18 cellular contexts compared by ENCODE assay signal in the genomic region with DNA sequence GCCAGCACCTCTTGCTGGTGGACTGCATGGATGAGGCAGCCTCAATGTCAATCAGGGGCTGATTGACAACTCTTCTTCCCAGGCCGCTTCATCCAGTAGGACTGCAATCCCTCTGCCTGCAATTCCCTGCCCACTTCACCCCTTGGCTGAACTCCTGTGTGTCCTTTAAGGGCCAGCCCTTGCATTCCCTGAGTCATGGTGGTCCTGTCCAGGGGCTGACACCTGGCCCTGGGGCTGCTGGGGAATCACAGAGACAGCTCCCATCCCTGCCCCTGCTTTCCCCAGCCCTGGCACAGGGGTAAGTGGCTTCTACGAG. TPM values are rescaled to one million over a fixed set of nuclear protein-coding genes. Genes with fewer than 3 reads are reported as not detected.
DNase-seq lines count a peak whose midpoint lies in the region; ATAC-seq and TF ChIP-seq lines count a peak whose summit lies in the region.
"Had no signal": no experiment of that assay in that cellular context is flagged by ENCODE, and none has a peak within 500 bp of the region (broad histone marks: within the 10 kb centered on the region; RNA-seq: fewer than 3 reads in every experiment).

No MANE protein-coding gene starts in this region.

- no peaks in the 10 kb centered on the region for H3K36me3 ChIP-seq in spleen
- no peaks in the 10 kb centered on the region for H3K36me3 ChIP-seq in SK-N-SH (replicated peaks in 1 of 2; ENCODE audit: control insufficient read depth in 1 of 2, insufficient read depth in 2 of 2, low read length in 1 of 2)

- H3K4me3 Mint-ChIP-seq in WTC11, result no peak overlapping the region
- H3K4me3 Mint-ChIP-seq: GM23338 had no signal

- POLR2A ChIA-PET in WTC11 (lab: Charles Lee), result no interaction called here
- POLR2A ChIA-PET in SK-N-SH (lab: Yijun Ruan, JAX), result no interaction called here

- TF ChIP-seq POLR2A in spleen (IDR thresholded peaks at IDR 0.05), result no peak

- H3K9me3 ChIP-seq in spleen (no peaks in the 10 kb centered on the region), SK-N-SH (no peaks in the 10 kb centered on the region)

- peaks cover 1% of the 10 kb centered on the region for H3K27me3 Mint-ChIP-seq in WTC11 (ENCODE audit: low read depth)

- no peak overlapping the region for H3K4me3 ChIP-seq in spleen
- no peak overlapping the region for H3K4me3 ChIP-seq in SK-N-SH (ENCODE audit: low read depth in 2 of 2, low read length in 1 of 2)
- H3K4me3 ChIP-seq: GM23338 had no signal

- 64 to 91% (median 81%) methylated on average over 1 to 2 of the region's 2 CpGs for WGBS in spleen, 5 donors
- 76% methylated on average over 2 of the region's 2 CpGs for WGBS in SK-N-SH (ENCODE audit: low lambda C conversion rate)

- no peaks in the 10 kb centered on the region for H3K79me2 ChIP-seq in SK-N-SH (ENCODE audit: insufficient read depth)

- H3K36me3 Mint-ChIP-seq in WTC11, result no peaks in the 10 kb centered on the region

- H4K20me1 ChIP-seq in SK-N-SH (ENCODE audit: insufficient read depth), result no peaks in the 10 kb centered on the region

- no peaks in the 10 kb centered on the region for H3F3A ChIP-seq in SK-N-SH (replicated peaks; ENCODE audit: insufficient read depth)

- H3K9ac ChIP-seq in SK-N-SH, result no peak overlapping the region

- DNase-seq in Right ventricle myocardium inferior (ENCODE audit: missing footprints) (peak; percentile 51), cardiac septum (ENCODE audit: low spot score) (no peak), WTC11 (ENCODE audit: low spot score) (peak; percentile 2), islet precursor cell (peak; percentile 46), spleen (peak; percentile 40), SK-N-SH (no peak), DMS53 treated with DMSO at 0.1 percent for 48 hours (lab: John Stamatoyannopoulos, UW; ENCODE audit: unreplicated experiment) (no peak)
- DNase-seq in stimulated activated CD4-positive, alpha-beta T cell treated with anti-CD3 and anti-CD28 coated beads, Interleukin-2, amount 100 ng/mL, for 24 hours, result no peak
- DNase-seq: NCI-H187, NCI-H748 treated with DMSO at 0.1 percent for 48 hours, PC-3 had no signal

- peaks cover 0 to 14% (median 2%) of the 10 kb centered on the region in 6 donors for H3K4me1 ChIP-seq in spleen
- peaks cover under 1 to 9% of the 10 kb centered on the region in 2 experiments; a peak in 2 of 4 replicates for H3K4me1 ChIP-seq in SK-N-SH (ENCODE audit: control insufficient read depth in 1 of 2, insufficient read depth in 2 of 2, low read depth in 1 of 2, low read length in 1 of 2)

- no peaks in the 10 kb centered on the region for H3K9me3 Mint-ChIP-seq in WTC11
- H3K9me3 Mint-ChIP-seq: GM23338 had no signal

- TF ChIP-seq CTCF in WTC11 (IDR thresholded peaks at IDR 0.05), result no peak
- TF ChIP-seq CTCF in spleen (IDR thresholded peaks at IDR 0.05 in 8 of 11, conservative IDR thresholded peaks at IDR 0.05 in 3 of 11), result no peak
- TF ChIP-seq CTCF in SK-N-SH (IDR thresholded peaks at IDR 0.05), result no peak

- CTCF ChIA-PET in WTC11 (lab: Charles Lee) (interaction anchor here (11.6 kb wide), 1 partner anchor 127 kb away, joined by 188 read pairs; no protein-coding TSS in a partner anchor), SK-N-SH (lab: Yijun Ruan, JAX) (interaction anchor here (0.7 to 27.7 kb wide), 3 partner anchors 9 to 212 kb away, joined by 3 to 822 read pairs (median 3); partner anchors contain the start of gene AHCYL1)

- no peak overlapping the region for H3K4me2 ChIP-seq in SK-N-SH
- H3K4me2 ChIP-seq: GM23338 had no signal

- no peaks in the 10 kb centered on the region for H3K9me2 ChIP-seq in SK-N-SH

- intact Hi-C loops in Right ventricle myocardium inferior (cut with DNase I) (loop anchor here (5.0 kb wide), 1 partner anchor 101 kb away; the partner anchor contains the start of gene GSTM2), cardiac septum (cut with DNase I) (no loop called here), spleen (cut with DNase I; ENCODE audit: low total_unique reads) (no loop called here)

- TF ChIP-seq EP300 in SK-N-SH (IDR thresholded peaks at IDR 0.05; ENCODE audit: borderline replicate concordance in 1 of 2, low read depth in 1 of 2, low read length in 1 of 2), result no peak

- no peaks in the 10 kb centered on the region for H3K4me1 Mint-ChIP-seq in WTC11
- H3K4me1 Mint-ChIP-seq: GM23338 had no signal

- H3K27me3 ChIP-seq in spleen (replicated peaks in 1 of 7), result no peaks in the 10 kb centered on the region
- no peaks in the 10 kb centered on the region for H3K27me3 ChIP-seq in SK-N-SH (ENCODE audit: insufficient read depth)

- H3K27ac Mint-ChIP-seq in WTC11, result no peak overlapping the region
- H3K27ac Mint-ChIP-seq: GM23338 had no signal

- H3K27ac ChIP-seq in spleen (no peak overlapping the region), SK-N-SH (ENCODE audit: low read depth in 2 of 2, low read length in 1 of 2) (no peak overlapping the region)
- H3K27ac ChIP-seq: C4-2B, HL-60, RWPE1 had no signal

- H2AFZ ChIP-seq in SK-N-SH (ENCODE audit: low read depth), result no peak overlapping the region
- H2AFZ ChIP-seq: GM23338 had no signal

- TF ChIP-seq RAD21 in SK-N-SH (IDR thresholded peaks at IDR 0.05; ENCODE audit: low read length), result no peak

- ATAC-seq in Right ventricle myocardium inferior (no peak), WTC11 (no peak)
- ATAC-seq: GM23338, HCT116, PC-3 had no signal

TF ChIP-seq in WTC11, 78 proteins besides CTCF, POLR2A, EP300 and RAD21:
- TF ChIP-seq, protein P1, sequence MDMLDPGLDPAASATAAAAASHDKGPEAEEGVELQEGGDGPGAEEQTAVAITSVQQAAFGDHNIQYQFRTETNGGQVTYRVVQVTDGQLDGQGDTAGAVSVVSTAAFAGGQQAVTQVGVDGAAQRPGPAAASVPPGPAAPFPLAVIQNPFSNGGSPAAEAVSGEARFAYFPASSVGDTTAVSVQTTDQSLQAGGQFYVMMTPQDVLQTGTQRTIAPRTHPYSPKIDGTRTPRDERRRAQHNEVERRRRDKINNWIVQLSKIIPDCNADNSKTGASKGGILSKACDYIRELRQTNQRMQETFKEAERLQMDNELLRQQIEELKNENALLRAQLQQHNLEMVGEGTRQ (CRISPR knock-in tag; IDR thresholded peaks at IDR 0.05), result no peak
TF ChIP-seq in WTC11: peak in this region for 0.

TF ChIP-seq in SK-N-SH, 30 proteins besides CTCF, POLR2A, EP300 and RAD21 (continues in another document):
- TF ChIP-seq NRF1 (IDR thresholded peaks at IDR 0.05; ENCODE audit: low read depth, low read length), result no peak
- TF ChIP-seq SMC3 (IDR thresholded peaks at IDR 0.05; ENCODE audit: low read depth, low read length), result no peak
- TF ChIP-seq TEAD4 (IDR thresholded peaks at IDR 0.05; ENCODE audit: borderline replicate concordance, insufficient read depth), result no peak
- TF ChIP-seq, protein P2, sequence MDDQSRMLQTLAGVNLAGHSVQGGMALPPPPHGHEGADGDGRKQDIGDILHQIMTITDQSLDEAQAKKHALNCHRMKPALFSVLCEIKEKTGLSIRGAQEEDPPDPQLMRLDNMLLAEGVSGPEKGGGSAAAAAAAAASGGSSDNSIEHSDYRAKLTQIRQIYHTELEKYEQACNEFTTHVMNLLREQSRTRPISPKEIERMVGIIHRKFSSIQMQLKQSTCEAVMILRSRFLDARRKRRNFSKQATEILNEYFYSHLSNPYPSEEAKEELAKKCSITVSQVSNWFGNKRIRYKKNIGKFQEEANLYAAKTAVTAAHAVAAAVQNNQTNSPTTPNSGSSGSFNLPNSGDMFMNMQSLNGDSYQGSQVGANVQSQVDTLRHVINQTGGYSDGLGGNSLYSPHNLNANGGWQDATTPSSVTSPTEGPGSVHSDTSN (IDR thresholded peaks at IDR 0.05), result no peak
- no peak for TF ChIP-seq RCOR1 (IDR thresholded peaks at IDR 0.05; ENCODE audit: low read length)
- no peak for TF ChIP-seq USF1 (IDR thresholded peaks at IDR 0.05; ENCODE audit: borderline replicate concordance, low read depth)
- no peak for TF ChIP-seq FOXM1 (IDR thresholded peaks at IDR 0.05; ENCODE audit: low read depth)
- TF ChIP-seq TCF12 (IDR thresholded peaks at IDR 0.05), result no peak
- TF ChIP-seq MEF2A (IDR thresholded peaks at IDR 0.05; ENCODE audit: borderline replicate concordance, low read depth), result no peak
- TF ChIP-seq MXI1 (IDR thresholded peaks at IDR 0.05; ENCODE audit: low read depth, low read length), result no peak

RNA-seq across cellular contexts. Expression of gene EPS8L3, which starts 4.6 kb away (rescaled TPM):
- total RNA-seq in Right ventricle myocardium inferior (not detected), cardiac septum (not detected), WTC11 (2021) (0.17 to 0.41 TPM in 2 of 3 replicates, not detected in the other), spleen (1 to 10 TPM in 1 of 7 donors, not detected in 6; 1.2 TPM)
- polyA plus RNA-seq in spleen (not detected), SK-N-SH (2012; rRNA removed) (not detected in 2 replicates)
- not detected in 2 replicates for polyA plus RNA-seq in SK-N-SH (2012; cell fraction: cytosol; rRNA removed)
- polyA plus RNA-seq in SK-N-SH (2012; cell fraction: nucleus; rRNA removed), result not detected in 2 replicates
- total RNA-seq: A673, Daoy, GM23338, PC-3 had no signal
- polyA plus RNA-seq: GM23338 had no signal

RNA-seq across cellular contexts. Expression of gene GSTM3, which starts 27.5 kb away (rescaled TPM):
- total RNA-seq in Right ventricle myocardium inferior, result 121 TPM
- 93.2 TPM for total RNA-seq in cardiac septum
- 2.2 to 3.5 TPM (median 3.3 TPM) in 3 replicates for total RNA-seq in WTC11 (2021)
- 10 to 100 TPM in 6 of 7 donors, 1 to 10 TPM in 1; 8.9 to 42.4 (median 21.9) TPM for total RNA-seq in spleen
- 10 to 100 TPM; 11.2 to 44.0 (median 16.9) TPM for polyA plus RNA-seq in spleen
- 84.9 and 86.6 TPM in 2 replicates for polyA plus RNA-seq in SK-N-SH (2012; rRNA removed)
- polyA plus RNA-seq in SK-N-SH (2012; cell fraction: cytosol; rRNA removed), result 101 and 104 TPM in 2 replicates
- polyA plus RNA-seq in SK-N-SH (2012; cell fraction: nucleus; rRNA removed), result 44.0 and 59.3 TPM in 2 replicates

RNA-seq across cellular contexts. Expression of gene GSTM5, which starts 56.2 kb away (rescaled TPM):
- total RNA-seq in Right ventricle myocardium inferior (2.8 TPM), cardiac septum (2.6 TPM), WTC11 (2021) (0.09 to 0.16 TPM (median 0.11 TPM) in 3 replicates), spleen (10 to 100 TPM in 1 of 7 donors, 1 to 10 TPM in 6; 1.4 to 13.1 (median 3.7) TPM)
- polyA plus RNA-seq in spleen (1 to 10 TPM; 2.8 to 4.2 (median 3.4) TPM), SK-N-SH (2012; rRNA removed) (not detected in 2 replicates)
- not detected in 2 replicates for polyA plus RNA-seq in SK-N-SH (2012; cell fraction: cytosol; rRNA removed)
- not detected in 2 replicates for polyA plus RNA-seq in SK-N-SH (2012; cell fraction: nucleus; rRNA removed)
- total RNA-seq: Daoy, PC-3 had no signal

Comparison
In these comparisons a context has a peak if more than half of its experiments do, and no peak if none do; other contexts are left out.
1. DNase-seq: peak in Right ventricle myocardium inferior (single experiment), WTC11 (single experiment), islet precursor cell (single experiment) and spleen (single experiment); none in cardiac septum (single experiment), SK-N-SH (single experiment), DMS53 treated with DMSO at 0.1 percent for 48 hours (single experiment) and stimulated activated CD4-positive, alpha-beta T cell treated with anti-CD3 and anti-CD28 coated beads, Interleukin-2, amount 100 ng/mL, for 24 hours (0 of 2).